Comparison of ENCODE assay signal across 14 cellular contexts in genomic region chr16:75486014-75486404, GRCh38. TPM values are rescaled to one million over a fixed set of nuclear protein-coding genes. Genes with fewer than 3 reads are reported as not detected.
A peak's percentile ranks its signal among the peaks of the same experiment; 100 is the strongest.
DNase-seq lines count a peak whose midpoint lies in the region; ATAC-seq and TF ChIP-seq lines count a peak whose summit lies in the region.
"Had no signal": no experiment of that assay in that cellular context is flagged by ENCODE, and none has a peak within 500 bp of the region (broad histone marks: within the 10 kb centered on the region; RNA-seq: fewer than 3 reads in every experiment).

No MANE protein-coding gene starts in this region.

- H3K4me1 Mint-ChIP-seq in mesothelial cell of epicardium: peaks cover 19% of the 10 kb centered on the region

- peak overlapping the region; percentile 96 for H3K27ac ChIP-seq in RWPE2 (ENCODE audit: poor library complexity, severe bottlenecking)
- H3K27ac ChIP-seq: brain microvascular endothelial cell, C4-2B had no signal

- no peaks in the 10 kb centered on the region for H3K9me3 Mint-ChIP-seq in mesothelial cell of epicardium

- H3K4me3 Mint-ChIP-seq in mesothelial cell of epicardium: no peak overlapping the region

- TF ChIP-seq CTCF in RWPE2 (IDR thresholded peaks at IDR 0.05; ENCODE audit: poor library complexity, severe bottlenecking): peak; percentile 8
- TF ChIP-seq CTCF in mesothelial cell of epicardium (IDR thresholded peaks at IDR 0.05; ENCODE audit: unreplicated experiment): no peak

- peaks cover 39% of the 10 kb centered on the region for H3K4me1 ChIP-seq in RWPE2 (ENCODE audit: insufficient read depth, poor library complexity, severe bottlenecking)
- H3K4me1 ChIP-seq: HAP-1 had no signal

- no peaks in the 10 kb centered on the region for H3K36me3 Mint-ChIP-seq in mesothelial cell of epicardium

- H3K36me3 ChIP-seq in RWPE2 (ENCODE audit: low read depth): no peaks in the 10 kb centered on the region
- H3K36me3 ChIP-seq: brain microvascular endothelial cell, HAP-1 had no signal

- no peaks in the 10 kb centered on the region for H3K27me3 ChIP-seq in RWPE2 (ENCODE audit: insufficient read depth, poor library complexity, severe bottlenecking)
- H3K27me3 ChIP-seq: brain microvascular endothelial cell had no signal

- ATAC-seq in RWPE2 (ENCODE audit: low read depth) (peak; percentile 81), GM21723 (IDR thresholded peaks at IDR 0.05; ENCODE audit: unreplicated experiment) (no peak), GM18858 (IDR thresholded peaks at IDR 0.05; ENCODE audit: unreplicated experiment) (no peak)

- no peaks in the 10 kb centered on the region for H3K9me3 ChIP-seq in RWPE2 (ENCODE audit: severe bottlenecking)
- H3K9me3 ChIP-seq: HAP-1 had no signal

- DNase-seq in DMS79 treated with DMSO at 0.1 percent for 48 hours (lab: John Stamatoyannopoulos, UW) (peak; percentile 72), NAMALWA (ENCODE audit: low spot score) (peak; percentile 50), RWPE2 (ENCODE audit: low spot score) (peak; percentile 98), mesothelial cell of epicardium (ENCODE audit: low spot score in 2 of 2, unreplicated experiment in 2 of 2) (no peak), middle frontal gyrus (ENCODE audit: extremely low spot score, low spot score) (no peak), activated gamma-delta T cell treated with Interleukin-2 at 50 U/mL for 16 hours (no peak)
- DNase-seq: activated CD4-positive, CD25-positive, alpha-beta regulatory T cell treated with anti-CD3 and anti-CD28 coated beads, Interleukin-2, amount 50 U/mL, for 72 hours; brain microvascular endothelial cell; Karpas-422 had no signal

- H3K27me3 Mint-ChIP-seq in mesothelial cell of epicardium (ENCODE audit: low read depth): no peaks in the 10 kb centered on the region

- H3K4me3 ChIP-seq in RWPE2 (ENCODE audit: severe bottlenecking): no peak overlapping the region
- H3K4me3 ChIP-seq: HAP-1 had no signal

- H3K27ac Mint-ChIP-seq in mesothelial cell of epicardium: peak overlapping the region; percentile 35

RNA-seq across cellular contexts. Expression of gene CHST6, which starts 9.2 kb away (rescaled TPM):
- total RNA-seq in mesothelial cell of epicardium: 1.9 to 2.4 TPM (median 2.1 TPM) in 3 replicates

RNA-seq across cellular contexts. Expression of gene TMEM170A, which starts 21.5 kb away (rescaled TPM):
- 37.1 to 40.2 TPM (median 38.4 TPM) in 3 replicates for total RNA-seq in mesothelial cell of epicardium

RNA-seq across cellular contexts. Expression of gene CHST5, which starts 49.9 kb away (rescaled TPM):
- 0.40 to 0.50 TPM (median 0.49 TPM) in 3 replicates for total RNA-seq in mesothelial cell of epicardium
- total RNA-seq: mesenteric fat pad had no signal

RNA-seq across cellular contexts. Expression of gene CFDP1, which starts 52.7 kb away (rescaled TPM):
- total RNA-seq in mesothelial cell of epicardium: 86.7 to 89.1 TPM (median 87.0 TPM) in 3 replicates

Comparison
In these comparisons a context has a peak if more than half of its experiments do, and no peak if none do; other contexts are left out.
1. DNase-seq: peak in DMS79 treated with DMSO at 0.1 percent for 48 hours (single experiment), NAMALWA (single experiment) and RWPE2 (single experiment); none in mesothelial cell of epicardium (0 of 2), middle frontal gyrus (single experiment) and activated gamma-delta T cell treated with Interleukin-2 at 50 U/mL for 16 hours (single experiment).